Comparison of ENCODE assay signal across 1 cellular context in genomic region chr13:49373699-49374098, GRCh38.
TF ChIP-seq lines count a peak whose summit lies in the region.

No MANE protein-coding gene starts in this region.

TF ChIP-seq in HepG2, 621 proteins besides CTCF, POLR2A, EP300 and RAD21 (continued from another document):
- TF ChIP-seq THAP9 (CRISPR knock-in tag; IDR thresholded peaks at IDR 0.05; ENCODE audit: borderline replicate concordance) (no peak), HNRNPH1 (optimal IDR thresholded peaks at IDR 0.05; ENCODE audit: low read depth, low read length) (no peak), ZNF619 (CRISPR knock-in tag; IDR thresholded peaks at IDR 0.05) (no peak), ZSCAN20 (CRISPR knock-in tag; IDR thresholded peaks at IDR 0.05; ENCODE audit: borderline replicate concordance) (no peak), ZFP62 (CRISPR knock-in tag; IDR thresholded peaks at IDR 0.05) (no peak), ZNF432 (CRISPR knock-in tag; IDR thresholded peaks at IDR 0.05; ENCODE audit: borderline replicate concordance) (no peak), RORA (CRISPR knock-in tag; IDR thresholded peaks at IDR 0.05) (no peak), JUN (CRISPR knock-in tag; IDR thresholded peaks at IDR 0.05) (no peak), CREM (IDR thresholded peaks at IDR 0.05) (no peak), CREM (CRISPR knock-in tag; IDR thresholded peaks at IDR 0.05) (no peak), NPAS2 (CRISPR knock-in tag; IDR thresholded peaks at IDR 0.05; ENCODE audit: borderline replicate concordance) (no peak), TBL1XR1 (IDR thresholded peaks at IDR 0.05; ENCODE audit: borderline replicate concordance, low read length, partially characterized antibody) (no peak), BORCS8-MEF2B (CRISPR knock-in tag; IDR thresholded peaks at IDR 0.05) (no peak), RFX5 (IDR thresholded peaks at IDR 0.05; ENCODE audit: low read depth, low read length) (no peak), ARHGAP35 (CRISPR knock-in tag; IDR thresholded peaks at IDR 0.05; ENCODE audit: borderline replicate concordance) (no peak), ZMAT5 (CRISPR knock-in tag; IDR thresholded peaks at IDR 0.05; ENCODE audit: borderline replicate concordance, low read depth) (no peak), MIER3 (CRISPR knock-in tag; IDR thresholded peaks at IDR 0.05; ENCODE audit: borderline replicate concordance) (no peak), ZFP36L2 (CRISPR knock-in tag; IDR thresholded peaks at IDR 0.05) (no peak)
